Comparison of ENCODE assay signal across 1 cellular context in the genomic region with DNA sequence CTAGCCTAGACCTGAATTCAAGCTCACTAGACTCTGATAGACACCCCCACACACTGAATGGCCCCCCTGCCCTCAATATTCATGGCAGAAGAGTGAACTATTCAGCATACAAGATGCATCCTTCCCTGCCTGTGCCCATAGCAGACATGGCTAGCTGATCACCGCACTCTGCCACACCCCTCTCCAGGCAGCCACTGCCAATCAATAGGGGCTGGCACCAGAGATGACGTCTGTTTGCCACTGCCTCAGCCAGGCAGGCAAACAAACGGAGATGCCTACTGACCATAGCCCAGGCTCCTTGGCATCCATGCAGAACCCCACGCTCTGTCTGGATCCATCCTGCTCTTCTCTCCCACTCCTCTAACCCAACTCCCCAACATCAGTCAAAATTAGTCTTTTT.
TF ChIP-seq lines count a peak whose summit lies in the region.

No MANE protein-coding gene starts in this region.

TF ChIP-seq in HCT116, 20 proteins besides CTCF, POLR2A, EP300 and RAD21 (continued from another document):
- TF ChIP-seq, protein P1, sequence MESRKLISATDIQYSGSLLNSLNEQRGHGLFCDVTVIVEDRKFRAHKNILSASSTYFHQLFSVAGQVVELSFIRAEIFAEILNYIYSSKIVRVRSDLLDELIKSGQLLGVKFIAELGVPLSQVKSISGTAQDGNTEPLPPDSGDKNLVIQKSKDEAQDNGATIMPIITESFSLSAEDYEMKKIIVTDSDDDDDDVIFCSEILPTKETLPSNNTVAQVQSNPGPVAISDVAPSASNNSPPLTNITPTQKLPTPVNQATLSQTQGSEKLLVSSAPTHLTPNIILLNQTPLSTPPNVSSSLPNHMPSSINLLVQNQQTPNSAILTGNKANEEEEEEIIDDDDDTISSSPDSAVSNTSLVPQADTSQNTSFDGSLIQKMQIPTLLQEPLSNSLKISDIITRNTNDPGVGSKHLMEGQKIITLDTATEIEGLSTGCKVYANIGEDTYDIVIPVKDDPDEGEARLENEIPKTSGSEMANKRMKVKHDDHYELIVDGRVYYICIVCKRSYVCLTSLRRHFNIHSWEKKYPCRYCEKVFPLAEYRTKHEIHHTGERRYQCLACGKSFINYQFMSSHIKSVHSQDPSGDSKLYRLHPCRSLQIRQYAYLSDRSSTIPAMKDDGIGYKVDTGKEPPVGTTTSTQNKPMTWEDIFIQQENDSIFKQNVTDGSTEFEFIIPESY (IDR thresholded peaks at IDR 0.05; ENCODE audit: extremely low read depth, insufficient replicate concordance, low read length): no peak
- TF ChIP-seq, protein P2, sequence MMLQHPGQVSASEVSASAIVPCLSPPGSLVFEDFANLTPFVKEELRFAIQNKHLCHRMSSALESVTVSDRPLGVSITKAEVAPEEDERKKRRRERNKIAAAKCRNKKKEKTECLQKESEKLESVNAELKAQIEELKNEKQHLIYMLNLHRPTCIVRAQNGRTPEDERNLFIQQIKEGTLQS (IDR thresholded peaks at IDR 0.05): no peak
- no peak for TF ChIP-seq EZH2phosphoT487 (IDR thresholded peaks at IDR 0.05; ENCODE audit: borderline replicate concordance)
